ENCODE assay signal across 9 cellular contexts in the genomic region with DNA sequence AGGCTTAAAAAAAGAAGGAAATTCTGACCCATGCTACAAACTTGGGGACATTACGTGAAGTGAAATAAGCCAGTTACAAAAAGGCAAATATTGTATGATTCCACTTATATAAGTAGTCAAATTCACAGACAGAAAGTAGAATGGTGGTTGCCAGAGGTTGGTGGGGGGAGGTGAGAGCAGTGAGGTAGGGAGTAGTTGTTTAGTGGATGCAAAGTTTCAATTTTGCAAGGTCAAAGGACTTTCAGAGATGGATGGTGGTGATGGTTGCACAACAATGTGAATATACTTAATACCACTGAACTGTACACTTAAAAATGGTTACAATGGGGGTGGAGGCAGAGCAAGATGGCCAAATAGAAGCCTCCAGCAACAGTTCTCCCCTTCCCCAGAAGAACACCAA.
"Had no signal": no experiment of that assay in that cellular context is flagged by ENCODE, and none has a peak within 500 bp of the region (broad histone marks: within the 10 kb centered on the region; RNA-seq: fewer than 3 reads in every experiment).

No MANE protein-coding gene starts in this region.

- DNase-seq: GM23248, GOT3, H7, HFFc6, KG1 had no signal

- H3K27ac ChIP-seq: GM23248 had no signal

- H3K4me3 ChIP-seq: GM23248, HAP-1, K562 had no signal

- ATAC-seq: HCT116, K562 had no signal

- FAIRE-seq: HTR-8/SVneo, K562 had no signal

- H3K27ac Mint-ChIP-seq: HFFc6 had no signal

- H3K4me3 Mint-ChIP-seq: HFFc6 had no signal

- H3K9me3 ChIP-seq: HAP-1 had no signal

- H2AFZ ChIP-seq: GM23248 had no signal

- H3K36me3 ChIP-seq: HAP-1 had no signal

- H3K9me3 Mint-ChIP-seq: HFFc6 had no signal

- H3K9ac ChIP-seq: GM23248 had no signal
